ENCODE assay signal across 8 cellular contexts in the genomic region with DNA sequence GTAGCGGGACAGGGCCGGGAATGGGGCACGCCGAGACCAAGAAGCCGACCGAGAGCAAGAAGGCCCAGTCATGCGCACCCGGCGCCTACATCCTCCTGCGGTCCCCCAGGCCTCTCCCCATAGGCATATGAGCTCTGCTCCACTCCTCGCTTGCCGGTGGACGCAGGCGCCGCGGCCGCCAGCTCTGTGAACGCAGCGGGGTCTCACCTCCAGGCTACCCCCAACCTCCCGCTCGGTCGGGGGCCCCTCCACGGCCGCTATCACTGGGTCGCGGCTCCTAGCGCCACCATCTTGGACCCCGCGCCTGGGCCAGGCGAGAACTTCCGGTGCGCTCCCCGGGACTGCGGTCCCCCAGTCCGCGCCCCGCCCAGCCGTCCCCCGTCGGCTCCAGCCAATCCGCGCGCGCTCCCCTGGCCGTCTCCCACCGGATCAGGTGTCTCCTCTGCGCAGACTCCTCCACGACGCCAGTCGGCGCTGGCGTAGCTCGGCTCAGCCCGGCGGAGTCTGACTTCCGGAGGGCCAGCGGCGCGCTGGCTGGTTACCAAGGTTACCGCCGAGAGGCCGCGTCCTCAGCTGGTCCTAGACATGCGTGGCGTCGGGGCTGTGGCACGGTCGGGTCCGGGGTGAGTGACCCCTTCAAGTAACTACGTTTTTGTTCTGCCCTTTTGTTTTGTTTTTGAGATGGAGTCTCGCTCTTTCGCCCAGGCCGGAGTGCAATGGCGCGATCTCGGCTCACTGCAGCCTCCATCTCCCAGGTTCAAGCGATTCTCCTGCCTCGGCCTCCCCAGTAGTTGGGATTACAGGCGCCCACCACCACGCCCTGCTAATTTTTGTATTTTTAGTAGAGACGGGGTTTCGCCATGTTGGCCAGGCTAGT. TPM values are rescaled to one million over a fixed set of nuclear protein-coding genes. Genes with fewer than 3 reads are reported as not detected.
DNase-seq lines count a peak whose midpoint lies in the region; ATAC-seq and TF ChIP-seq lines count a peak whose summit lies in the region.

TSS of gene ZNF594 (minus strand) at position 328 of the 877 bp plus-strand sequence. CDS start 7,612 bp downstream, outside the sequence.

- peaks cover 9% of the 10 kb centered on the region for H3K36me3 ChIP-seq in IMR-90 (ENCODE audit: control insufficient read depth, insufficient read depth, low read length)
- H3K36me3 ChIP-seq in OCI-LY7 (ENCODE audit: insufficient read depth, low read length) = peaks cover 35% of the 10 kb centered on the region
- H3K36me3 ChIP-seq in mucosa of rectum (ENCODE audit: control insufficient read depth in 2 of 2, insufficient read depth in 2 of 2, low read length in 2 of 2) = peaks cover 0 to 4% of the 10 kb centered on the region in 2 donors

- peak within 1 kb of the TSS; percentile 54 for H2BK5ac ChIP-seq in IMR-90 (ENCODE audit: low read depth, low read length, poor library complexity, severe bottlenecking)

- H2AFZ ChIP-seq in IMR-90 (replicated peaks; ENCODE audit: low read length, poor library complexity) (peak within 1 kb of the TSS; percentile 92), OCI-LY7 (ENCODE audit: low read length) (peak within 1 kb of the TSS; percentile 59)

- H3K9ac ChIP-seq in IMR-90 (ENCODE audit: low read depth, low read length) (peak within 1 kb of the TSS; percentile 71), mucosa of rectum (ENCODE audit: low read depth in 1 of 2, low read length in 2 of 2) (peak within 1 kb of the TSS; percentile 52 to 84)

- DNase-seq in DMS114 treated with DMSO at 0.1 percent for 48 hours (lab: John Stamatoyannopoulos, UW; ENCODE audit: unreplicated experiment) (peak; percentile 88), IMR-90 (peak; percentile 94), OCI-LY7 (ENCODE audit: low spot score) (peak; percentile 97), activated T-cell treated with anti-CD3 and anti-CD28 coated beads for 48 hours (ENCODE audit: low read depth) (peak; percentile 98), erythroblast (lab: John Stamatoyannopoulos, UW) (peak; percentile 98)
- DNase-seq in stimulated activated CD8-positive, alpha-beta memory T cell treated with anti-CD3 and anti-CD28 coated beads, Interleukin-4, amount 100 ng/mL, for 4 hours (ENCODE audit: low read depth in 2 of 2, low spot score in 1 of 2) = peak; percentile 92 to 94

- peaks cover 20 to 21% of the 10 kb centered on the region in 2 experiments for H3K79me1 ChIP-seq in IMR-90 (ENCODE audit: low read depth in 1 of 2, low read length in 2 of 2)

- BruUV-seq in IMR-90 (replicated peaks; lab: Mats Ljungman, UMichigan) = no TSS peak
- no TSS peak for BruUV-seq in OCI-LY7 (replicated peaks; lab: Mats Ljungman, UMichigan)

- H3K56ac ChIP-seq in IMR-90 (ENCODE audit: extremely low read depth, insufficient read depth, low read length) = peak within 1 kb of the TSS; percentile 29; the same call in 1 of the 2 replicates

- peak within 1 kb of the TSS; percentile 56 for H2AK9ac ChIP-seq in IMR-90 (replicated peaks; ENCODE audit: low read depth, low read length, poor library complexity)

- H3K27ac ChIP-seq in IMR-90 (ENCODE audit: insufficient read depth, low read length) (peak within 1 kb of the TSS; percentile 70), OCI-LY7 (ENCODE audit: low read depth, low read length, poor library complexity, severe bottlenecking) (peak within 1 kb of the TSS; percentile 46), mucosa of rectum (ENCODE audit: low read depth in 2 of 2, low read length in 2 of 2) (peak within 1 kb of the TSS in 1 of 2 donors; percentile 63)

- intact Hi-C loops in IMR-90 (cut with micrococcal nuclease) (no loop called here), OCI-LY7 (cut with micrococcal nuclease; ENCODE audit: unreplicated experiment) (loop anchor here (1.0 to 10.0 kb wide), 4 partner anchors 80 to 827 kb away; partner anchors contain the start of genes NUP88, PFN1, RNF167 and SLC25A11)

- H2AK5ac ChIP-seq in IMR-90 (ENCODE audit: low read depth, low read length) = peak within 1 kb of the TSS; percentile 56; the same call in 1 of the 2 replicates

- H4K8ac ChIP-seq in IMR-90 (ENCODE audit: low read depth in 2 of 2, low read length in 2 of 2) = peak within 1 kb of the TSS; percentile 96 to 98

- peak within 1 kb of the TSS; percentile 79 for H3K4ac ChIP-seq in IMR-90 (ENCODE audit: low read depth, low read length)

- peak within 1 kb of the TSS; percentile 90 for H3K4me3 ChIP-seq in IMR-90 (ENCODE audit: insufficient read depth, low read depth, low read length)
- peak within 1 kb of the TSS; percentile 97 for H3K4me3 ChIP-seq in OCI-LY7 (ENCODE audit: low read depth, low read length, poor library complexity, severe bottlenecking)
- peak within 1 kb of the TSS; percentile 78 to 81 for H3K4me3 ChIP-seq in mucosa of rectum (ENCODE audit: low read length in 2 of 2)

- H4K91ac ChIP-seq in IMR-90 (ENCODE audit: insufficient read depth, low read depth, low read length) = peak within 1 kb of the TSS; percentile 49; the same call in 1 of the 2 replicates

- CTCF ChIA-PET in IMR-90 (lab: Yijun Ruan, JAX) (interaction anchor here (0.6 to 1.1 kb wide), 2 partner anchors 57 to 222 kb away, joined by 3 to 4 read pairs; no protein-coding TSS in a partner anchor), OCI-LY7 (lab: Charles Lee; ENCODE audit: unreplicated experiment) (no interaction called here)

- 1% methylated on average over 55 of the region's 82 CpGs; no CpG with 5 or more reads in 1 of the 2 experiments for WGBS in IMR-90 (ENCODE audit: extremely low coverage in 2 of 2, insufficient read length in 1 of 2), 2 experiments

- in situ Hi-C loops in IMR-90 (cut with MboI; ENCODE audit: low sequenced_read_pairs) = no loop called here

- no peak within 1 kb of the TSS for H2BK120ac ChIP-seq in IMR-90 (ENCODE audit: low read depth, low read length)

- no peak within 1 kb of the TSS for H2BK20ac ChIP-seq in IMR-90 (ENCODE audit: low read depth, low read length)

- H4K20me1 ChIP-seq in IMR-90 (ENCODE audit: insufficient read depth, low read length) (no peaks in the 10 kb centered on the region), OCI-LY7 (ENCODE audit: insufficient read depth, low read length) (no peaks in the 10 kb centered on the region)

- peaks cover 2% of the 10 kb centered on the region; the same call in 1 of the 2 replicates for H3K9me1 ChIP-seq in IMR-90 (ENCODE audit: insufficient read depth, low read length)

- peak within 1 kb of the TSS; percentile 81 for H3K23ac ChIP-seq in IMR-90 (ENCODE audit: low read depth, low read length)

- peak; percentile 82 for TF ChIP-seq CTCF in IMR-90 (conservative IDR thresholded peaks at IDR 0.05; ENCODE audit: low read depth, low read length)
- peak; percentile 86 for TF ChIP-seq CTCF in OCI-LY7 (conservative IDR thresholded peaks at IDR 0.05; ENCODE audit: low read length)

- H4K5ac ChIP-seq in IMR-90 (ENCODE audit: low read depth, low read length) = peak within 1 kb of the TSS; percentile 96

- H3K9me3 ChIP-seq in IMR-90 (ENCODE audit: control insufficient read depth, insufficient read depth, low read length) = peaks cover 23% of the 10 kb centered on the region
- peaks cover 17% of the 10 kb centered on the region; the same call in 1 of the 2 replicates for H3K9me3 ChIP-seq in OCI-LY7 (ENCODE audit: low read length)
- H3K9me3 ChIP-seq in mucosa of rectum (ENCODE audit: control insufficient read depth in 2 of 2, low read length in 2 of 2) = peaks cover 2 to 3% of the 10 kb centered on the region in 2 donors

- peak within 1 kb of the TSS; percentile 73 for H3K14ac ChIP-seq in IMR-90 (replicated peaks; ENCODE audit: low read depth, low read length)

- H3K4me1 ChIP-seq in IMR-90 (ENCODE audit: control insufficient read depth, insufficient read depth, low read length) (0 out of 2 replicates have a peak, but pooled peaks cover 2% of the 10 kb centered on the region), OCI-LY7 (ENCODE audit: insufficient read depth, low read length, poor library complexity, severe bottlenecking) (peaks cover 24% of the 10 kb centered on the region), mucosa of rectum (ENCODE audit: control insufficient read depth in 2 of 2, insufficient read depth in 2 of 2, low read length in 2 of 2) (peaks cover 4 to 7% of the 10 kb centered on the region in 2 donors)

- H2BK15ac ChIP-seq in IMR-90 (ENCODE audit: low read depth, low read length) = no peak within 1 kb of the TSS

- peak; percentile 88 for ATAC-seq in GM21528 (IDR thresholded peaks at IDR 0.05; ENCODE audit: low FRiP score, unreplicated experiment)
- ATAC-seq in IMR-90 (ENCODE audit: low read depth) = peak; percentile 100

- H3K9me2 ChIP-seq in OCI-LY7 (ENCODE audit: insufficient read depth, low read length) = no peaks in the 10 kb centered on the region

- peaks cover 38% of the 10 kb centered on the region for H3K79me2 ChIP-seq in OCI-LY7 (ENCODE audit: insufficient read depth, low read depth, low read length)

- H3K27me3 ChIP-seq in IMR-90 (ENCODE audit: control insufficient read depth, insufficient read depth, low read length) = no peaks in the 10 kb centered on the region
- H3K27me3 ChIP-seq in mucosa of rectum (ENCODE audit: control insufficient read depth in 2 of 2, insufficient read depth in 2 of 2, low read length in 2 of 2) = no peaks in the 10 kb centered on the region

- H3K4me2 ChIP-seq in IMR-90 (ENCODE audit: low read depth, low read length) (peak within 1 kb of the TSS; percentile 91), OCI-LY7 (ENCODE audit: low read length) (peak within 1 kb of the TSS; percentile 88)

- TF ChIP-seq RAD21 in IMR-90 (IDR thresholded peaks at IDR 0.05; ENCODE audit: low read length) = no peak

- POLR2A ChIA-PET in IMR-90 (lab: Charles Lee; ENCODE audit: unreplicated experiment) (no interaction called here), OCI-LY7 (lab: Charles Lee) (interaction anchor here (0.5 to 1.1 kb wide), 4 partner anchors 16 to 70 kb away, joined by 3 to 5 read pairs (median 4); no protein-coding TSS in a partner anchor)

- peak within 1 kb of the TSS; percentile 33; the same call in 1 of the 2 replicates for H3K18ac ChIP-seq in IMR-90 (ENCODE audit: low read depth, low read length)

- TF ChIP-seq POLR2A in IMR-90 (IDR thresholded peaks at IDR 0.05; ENCODE audit: low read depth, low read length) (peak; percentile 87), erythroblast (IDR thresholded peaks at IDR 0.05; ENCODE audit: low read length) (peak; percentile 83)

- dilution Hi-C loops in IMR-90 (cut with HindIII; ENCODE audit: low sequenced_read_pairs, unreplicated experiment) = no loop called here

TF ChIP-seq in IMR-90, 13 proteins besides CTCF, POLR2A, EP300 and RAD21 (continues in another document):
- peak; percentile 75; the same call in 1 of the 2 replicates for TF ChIP-seq MXI1 (IDR thresholded peaks at IDR 0.05; ENCODE audit: borderline replicate concordance, low read depth, low read length)

RNA-seq across cellular contexts. Expression of gene ZNF594, which starts in this region (rescaled TPM):
- total RNA-seq in IMR-90 (2012; rRNA removed) (7.2 and 8.1 TPM in 2 replicates), OCI-LY7 (2022) (32.1 and 35.2 TPM in 2 replicates)
- polyA plus RNA-seq in IMR-90 (2012; rRNA removed) = 2.0 and 2.5 TPM in 2 replicates
- polyA plus RNA-seq in IMR-90 (2012; cell fraction: cytosol; rRNA removed) = 0.40 and 0.90 TPM in 2 replicates
- 5.3 and 7.0 TPM in 2 replicates for polyA plus RNA-seq in IMR-90 (2012; cell fraction: nucleus; rRNA removed; ENCODE audit: low replicate concordance)
- 42.5 and 43.4 TPM in 2 replicates for total RNA-seq in OCI-LY7 (2014; rRNA removed; shearing (Covaris generic))
